Comparison of ENCODE assay signal across 1 cellular context in genomic region chr3:149385617-149386298, GRCh38.
TF ChIP-seq lines count a peak whose summit lies in the region.

No MANE protein-coding gene starts in this region.

TF ChIP-seq in HepG2, 621 proteins besides CTCF, POLR2A, EP300 and RAD21 (continued from another document and continues in another):
- TF ChIP-seq, protein P1, sequence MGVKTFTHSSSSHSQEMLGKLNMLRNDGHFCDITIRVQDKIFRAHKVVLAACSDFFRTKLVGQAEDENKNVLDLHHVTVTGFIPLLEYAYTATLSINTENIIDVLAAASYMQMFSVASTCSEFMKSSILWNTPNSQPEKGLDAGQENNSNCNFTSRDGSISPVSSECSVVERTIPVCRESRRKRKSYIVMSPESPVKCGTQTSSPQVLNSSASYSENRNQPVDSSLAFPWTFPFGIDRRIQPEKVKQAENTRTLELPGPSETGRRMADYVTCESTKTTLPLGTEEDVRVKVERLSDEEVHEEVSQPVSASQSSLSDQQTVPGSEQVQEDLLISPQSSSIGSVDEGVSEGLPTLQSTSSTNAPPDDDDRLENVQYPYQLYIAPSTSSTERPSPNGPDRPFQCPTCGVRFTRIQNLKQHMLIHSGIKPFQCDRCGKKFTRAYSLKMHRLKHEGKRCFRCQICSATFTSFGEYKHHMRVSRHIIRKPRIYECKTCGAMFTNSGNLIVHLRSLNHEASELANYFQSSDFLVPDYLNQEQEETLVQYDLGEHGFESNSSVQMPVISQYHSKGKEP (CRISPR knock-in tag; IDR thresholded peaks at IDR 0.05): no peak
- peak; percentile 14; the same call in 1 of the 2 replicates for TF ChIP-seq ZNF264 (CRISPR knock-in tag; IDR thresholded peaks at IDR 0.05)
- no peak for TF ChIP-seq ZNF768 (CRISPR knock-in tag; IDR thresholded peaks at IDR 0.05)
- peak; percentile 32; the same call in 1 of the 2 replicates for TF ChIP-seq PPARG (CRISPR knock-in tag; conservative IDR thresholded peaks at IDR 0.05)
- TF ChIP-seq, protein P2, sequence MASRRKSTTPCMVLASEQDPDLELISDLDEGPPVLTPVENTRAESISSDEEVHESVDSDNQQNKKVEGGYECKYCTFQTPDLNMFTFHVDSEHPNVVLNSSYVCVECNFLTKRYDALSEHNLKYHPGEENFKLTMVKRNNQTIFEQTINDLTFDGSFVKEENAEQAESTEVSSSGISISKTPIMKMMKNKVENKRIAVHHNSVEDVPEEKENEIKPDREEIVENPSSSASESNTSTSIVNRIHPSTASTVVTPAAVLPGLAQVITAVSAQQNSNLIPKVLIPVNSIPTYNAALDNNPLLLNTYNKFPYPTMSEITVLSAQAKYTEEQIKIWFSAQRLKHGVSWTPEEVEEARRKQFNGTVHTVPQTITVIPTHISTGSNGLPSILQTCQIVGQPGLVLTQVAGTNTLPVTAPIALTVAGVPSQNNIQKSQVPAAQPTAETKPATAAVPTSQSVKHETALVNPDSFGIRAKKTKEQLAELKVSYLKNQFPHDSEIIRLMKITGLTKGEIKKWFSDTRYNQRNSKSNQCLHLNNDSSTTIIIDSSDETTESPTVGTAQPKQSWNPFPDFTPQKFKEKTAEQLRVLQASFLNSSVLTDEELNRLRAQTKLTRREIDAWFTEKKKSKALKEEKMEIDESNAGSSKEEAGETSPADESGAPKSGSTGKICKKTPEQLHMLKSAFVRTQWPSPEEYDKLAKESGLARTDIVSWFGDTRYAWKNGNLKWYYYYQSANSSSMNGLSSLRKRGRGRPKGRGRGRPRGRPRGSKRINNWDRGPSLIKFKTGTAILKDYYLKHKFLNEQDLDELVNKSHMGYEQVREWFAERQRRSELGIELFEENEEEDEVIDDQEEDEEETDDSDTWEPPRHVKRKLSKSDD (CRISPR knock-in tag; IDR thresholded peaks at IDR 0.05; ENCODE audit: low read depth): no peak
- no peak for TF ChIP-seq TSC22D2 (CRISPR knock-in tag; IDR thresholded peaks at IDR 0.05; ENCODE audit: borderline replicate concordance)
- no peak for TF ChIP-seq HDAC6 (IDR thresholded peaks at IDR 0.05; ENCODE audit: low read depth, low read length)
- no peak; the same call in 1 of the 2 replicates for TF ChIP-seq KLF9 (CRISPR knock-in tag; IDR thresholded peaks at IDR 0.05; ENCODE audit: low read depth)
- TF ChIP-seq NCOA1 (CRISPR knock-in tag; IDR thresholded peaks at IDR 0.05): no peak
- 0 out of 2 replicates have a peak, but pooled peaks have one; percentile 20 for TF ChIP-seq GATA4 (IDR thresholded peaks at IDR 0.05; ENCODE audit: borderline replicate concordance, low read depth)
- TF ChIP-seq, protein P3, sequence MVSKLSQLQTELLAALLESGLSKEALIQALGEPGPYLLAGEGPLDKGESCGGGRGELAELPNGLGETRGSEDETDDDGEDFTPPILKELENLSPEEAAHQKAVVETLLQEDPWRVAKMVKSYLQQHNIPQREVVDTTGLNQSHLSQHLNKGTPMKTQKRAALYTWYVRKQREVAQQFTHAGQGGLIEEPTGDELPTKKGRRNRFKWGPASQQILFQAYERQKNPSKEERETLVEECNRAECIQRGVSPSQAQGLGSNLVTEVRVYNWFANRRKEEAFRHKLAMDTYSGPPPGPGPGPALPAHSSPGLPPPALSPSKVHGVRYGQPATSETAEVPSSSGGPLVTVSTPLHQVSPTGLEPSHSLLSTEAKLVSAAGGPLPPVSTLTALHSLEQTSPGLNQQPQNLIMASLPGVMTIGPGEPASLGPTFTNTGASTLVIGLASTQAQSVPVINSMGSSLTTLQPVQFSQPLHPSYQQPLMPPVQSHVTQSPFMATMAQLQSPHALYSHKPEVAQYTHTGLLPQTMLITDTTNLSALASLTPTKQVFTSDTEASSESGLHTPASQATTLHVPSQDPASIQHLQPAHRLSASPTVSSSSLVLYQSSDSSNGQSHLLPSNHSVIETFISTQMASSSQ (IDR thresholded peaks at IDR 0.05; ENCODE audit: low read depth): no peak
- TF ChIP-seq, protein P3 (CRISPR knock-in tag; IDR thresholded peaks at IDR 0.05; ENCODE audit: borderline replicate concordance): no peak
- no peak for TF ChIP-seq MLX (CRISPR knock-in tag; IDR thresholded peaks at IDR 0.05)
- no peak for TF ChIP-seq NBN (conservative IDR thresholded peaks at IDR 0.05)
- TF ChIP-seq HDAC2 (CRISPR knock-in tag; IDR thresholded peaks at IDR 0.05): no peak
- TF ChIP-seq, protein P4, sequence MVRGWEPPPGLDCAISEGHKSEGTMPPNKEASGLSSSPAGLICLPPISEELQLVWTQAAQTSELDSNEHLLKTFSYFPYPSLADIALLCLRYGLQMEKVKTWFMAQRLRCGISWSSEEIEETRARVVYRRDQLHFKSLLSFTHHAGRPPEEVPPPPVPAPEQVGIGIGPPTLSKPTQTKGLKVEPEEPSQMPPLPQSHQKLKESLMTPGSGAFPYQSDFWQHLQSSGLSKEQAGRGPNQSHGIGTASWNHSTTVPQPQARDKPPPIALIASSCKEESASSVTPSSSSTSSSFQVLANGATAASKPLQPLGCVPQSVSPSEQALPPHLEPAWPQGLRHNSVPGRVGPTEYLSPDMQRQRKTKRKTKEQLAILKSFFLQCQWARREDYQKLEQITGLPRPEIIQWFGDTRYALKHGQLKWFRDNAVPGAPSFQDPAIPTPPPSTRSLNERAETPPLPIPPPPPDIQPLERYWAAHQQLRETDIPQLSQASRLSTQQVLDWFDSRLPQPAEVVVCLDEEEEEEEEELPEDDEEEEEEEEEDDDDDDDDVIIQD (CRISPR knock-in tag; IDR thresholded peaks at IDR 0.05; ENCODE audit: low read depth): 0 out of 2 replicates have a peak, but pooled peaks have one; percentile 32
- TF ChIP-seq THAP8 (CRISPR knock-in tag; IDR thresholded peaks at IDR 0.05; ENCODE audit: borderline replicate concordance): no peak
- TF ChIP-seq EED (CRISPR knock-in tag; IDR thresholded peaks at IDR 0.05): no peak
- no peak for TF ChIP-seq CHCHD3 (CRISPR knock-in tag; IDR thresholded peaks at IDR 0.05)
- TF ChIP-seq ZBTB20 (CRISPR knock-in tag; IDR thresholded peaks at IDR 0.05; ENCODE audit: borderline replicate concordance, low read depth): no peak; the same call in none of the 2 replicates
- TF ChIP-seq, protein P5, sequence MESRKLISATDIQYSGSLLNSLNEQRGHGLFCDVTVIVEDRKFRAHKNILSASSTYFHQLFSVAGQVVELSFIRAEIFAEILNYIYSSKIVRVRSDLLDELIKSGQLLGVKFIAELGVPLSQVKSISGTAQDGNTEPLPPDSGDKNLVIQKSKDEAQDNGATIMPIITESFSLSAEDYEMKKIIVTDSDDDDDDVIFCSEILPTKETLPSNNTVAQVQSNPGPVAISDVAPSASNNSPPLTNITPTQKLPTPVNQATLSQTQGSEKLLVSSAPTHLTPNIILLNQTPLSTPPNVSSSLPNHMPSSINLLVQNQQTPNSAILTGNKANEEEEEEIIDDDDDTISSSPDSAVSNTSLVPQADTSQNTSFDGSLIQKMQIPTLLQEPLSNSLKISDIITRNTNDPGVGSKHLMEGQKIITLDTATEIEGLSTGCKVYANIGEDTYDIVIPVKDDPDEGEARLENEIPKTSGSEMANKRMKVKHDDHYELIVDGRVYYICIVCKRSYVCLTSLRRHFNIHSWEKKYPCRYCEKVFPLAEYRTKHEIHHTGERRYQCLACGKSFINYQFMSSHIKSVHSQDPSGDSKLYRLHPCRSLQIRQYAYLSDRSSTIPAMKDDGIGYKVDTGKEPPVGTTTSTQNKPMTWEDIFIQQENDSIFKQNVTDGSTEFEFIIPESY (CRISPR knock-in tag; IDR thresholded peaks at IDR 0.05): no peak
- no peak for TF ChIP-seq U2AF1 (optimal IDR thresholded peaks at IDR 0.05; ENCODE audit: low read depth, low read length)
- TF ChIP-seq, protein P6, sequence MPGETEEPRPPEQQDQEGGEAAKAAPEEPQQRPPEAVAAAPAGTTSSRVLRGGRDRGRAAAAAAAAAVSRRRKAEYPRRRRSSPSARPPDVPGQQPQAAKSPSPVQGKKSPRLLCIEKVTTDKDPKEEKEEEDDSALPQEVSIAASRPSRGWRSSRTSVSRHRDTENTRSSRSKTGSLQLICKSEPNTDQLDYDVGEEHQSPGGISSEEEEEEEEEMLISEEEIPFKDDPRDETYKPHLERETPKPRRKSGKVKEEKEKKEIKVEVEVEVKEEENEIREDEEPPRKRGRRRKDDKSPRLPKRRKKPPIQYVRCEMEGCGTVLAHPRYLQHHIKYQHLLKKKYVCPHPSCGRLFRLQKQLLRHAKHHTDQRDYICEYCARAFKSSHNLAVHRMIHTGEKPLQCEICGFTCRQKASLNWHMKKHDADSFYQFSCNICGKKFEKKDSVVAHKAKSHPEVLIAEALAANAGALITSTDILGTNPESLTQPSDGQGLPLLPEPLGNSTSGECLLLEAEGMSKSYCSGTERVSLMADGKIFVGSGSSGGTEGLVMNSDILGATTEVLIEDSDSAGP (CRISPR knock-in tag; IDR thresholded peaks at IDR 0.05; ENCODE audit: borderline replicate concordance): no peak
- 0 out of 2 replicates have a peak, but pooled peaks have one; percentile 8 for TF ChIP-seq ZNF615 (CRISPR knock-in tag; IDR thresholded peaks at IDR 0.05; ENCODE audit: borderline replicate concordance)
- TF ChIP-seq ATAD3A (CRISPR knock-in tag; IDR thresholded peaks at IDR 0.05): no peak
- TF ChIP-seq, protein P7, sequence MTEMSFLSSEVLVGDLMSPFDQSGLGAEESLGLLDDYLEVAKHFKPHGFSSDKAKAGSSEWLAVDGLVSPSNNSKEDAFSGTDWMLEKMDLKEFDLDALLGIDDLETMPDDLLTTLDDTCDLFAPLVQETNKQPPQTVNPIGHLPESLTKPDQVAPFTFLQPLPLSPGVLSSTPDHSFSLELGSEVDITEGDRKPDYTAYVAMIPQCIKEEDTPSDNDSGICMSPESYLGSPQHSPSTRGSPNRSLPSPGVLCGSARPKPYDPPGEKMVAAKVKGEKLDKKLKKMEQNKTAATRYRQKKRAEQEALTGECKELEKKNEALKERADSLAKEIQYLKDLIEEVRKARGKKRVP (CRISPR knock-in tag; IDR thresholded peaks at IDR 0.05): no peak; a peak in 1 of 4 replicates
- no peak; the same call in 1 of the 2 replicates for TF ChIP-seq ZNF331 (CRISPR knock-in tag; IDR thresholded peaks at IDR 0.05)
- TF ChIP-seq ZNF292 (CRISPR knock-in tag; IDR thresholded peaks at IDR 0.05; ENCODE audit: borderline replicate concordance, low read depth): no peak
- TF ChIP-seq HNF4G (IDR thresholded peaks at IDR 0.05; ENCODE audit: borderline replicate concordance, low read depth, low read length): peak; percentile 70; the same call in 1 of the 2 replicates
- TF ChIP-seq HNF4G (CRISPR knock-in tag; IDR thresholded peaks at IDR 0.05; ENCODE audit: borderline replicate concordance, low read depth): peak; percentile 35; the same call in 1 of the 2 replicates
- TF ChIP-seq ZNF710 (CRISPR knock-in tag; IDR thresholded peaks at IDR 0.05; ENCODE audit: borderline replicate concordance): no peak
- TF ChIP-seq FOXC1 (CRISPR knock-in tag; IDR thresholded peaks at IDR 0.05; ENCODE audit: borderline replicate concordance): no peak
- no peak for TF ChIP-seq HCFC1 (IDR thresholded peaks at IDR 0.05; ENCODE audit: low read depth, low read length)
- 0 out of 2 replicates have a peak, but pooled peaks have one; percentile 31 for TF ChIP-seq ZBTB7B (CRISPR knock-in tag; IDR thresholded peaks at IDR 0.05)
- TF ChIP-seq ZNF275 (CRISPR knock-in tag; IDR thresholded peaks at IDR 0.05; ENCODE audit: borderline replicate concordance): peak; percentile 79; the same call in 1 of the 2 replicates
- TF ChIP-seq FOXP1 (IDR thresholded peaks at IDR 0.05): no peak
- peak; percentile 19; the same call in 1 of the 2 replicates for TF ChIP-seq FOXP1 (CRISPR knock-in tag; IDR thresholded peaks at IDR 0.05)
- peak; percentile 55; the same call in 1 of the 2 replicates for TF ChIP-seq THAP11 (CRISPR knock-in tag; IDR thresholded peaks at IDR 0.05)
- TF ChIP-seq POLR2AphosphoS5 (IDR thresholded peaks at IDR 0.05; ENCODE audit: low read depth, low read length): peak; percentile 96
- TF ChIP-seq SPEN (CRISPR knock-in tag; IDR thresholded peaks at IDR 0.05; ENCODE audit: low read depth): peak; percentile 24; the same call in 1 of the 2 replicates
- TF ChIP-seq MTF1 (CRISPR knock-in tag; IDR thresholded peaks at IDR 0.05): 0 out of 2 replicates have a peak, but pooled peaks have one; percentile 75
